In genomic region chr17:67375054-67375427, GRCh38 we compare ENCODE assay signal across 10 cellular contexts. TPM values are rescaled to one million over a fixed set of nuclear protein-coding genes. Genes with fewer than 3 reads are reported as not detected.
DNase-seq lines count a peak whose midpoint lies in the region; ATAC-seq, FAIRE-seq and TF ChIP-seq lines count a peak whose summit lies in the region.
"Had no signal": no experiment of that assay in that cellular context is flagged by ENCODE, and none has a peak within 500 bp of the region (broad histone marks: within the 10 kb centered on the region; RNA-seq: fewer than 3 reads in every experiment).

No MANE protein-coding gene starts in this region.

- intact Hi-C loops in HepG2 (cut with micrococcal nuclease; ENCODE audit: unreplicated experiment) (loop anchor here (5.0 kb wide), 1 partner anchor 257 kb away; no protein-coding TSS in a partner anchor), right lobe of liver (cut with DNase I) (loop anchor here (5.0 to 10.0 kb wide), 3 partner anchors 97 to 320 kb away; no protein-coding TSS in a partner anchor), heart right ventricle (cut with DNase I) (loop anchor here (2.0 to 10.0 kb wide), 12 partner anchors 47 to 314 kb away; no protein-coding TSS in a partner anchor)

- no TSS peak for BruUV-seq in HepG2 (replicated peaks; lab: Mats Ljungman, UMichigan)

- H3K4me1 ChIP-seq in HepG2 (ENCODE audit: insufficient read depth, low read length): peaks cover 32% of the 10 kb centered on the region
- peaks cover 0 to 6% (median 3%) of the 10 kb centered on the region in 4 donors for H3K4me1 ChIP-seq in right lobe of liver
- peaks cover 5 to 37% (median 22%) of the 10 kb centered on the region in 9 donors for H3K4me1 ChIP-seq in heart right ventricle

- H2AFZ ChIP-seq in HepG2 (ENCODE audit: low read length): no peak overlapping the region

- CTCF ChIA-PET in HepG2 (lab: Yijun Ruan, JAX; ENCODE audit: low intra/inter-chr PET ratio, low total read pairs) (interaction anchor here (0.7 to 2.3 kb wide), 4 partner anchors 100 to 315 kb away, joined by 3 to 14 read pairs (median 8); no protein-coding TSS in a partner anchor), T-cell (lab: Charles Lee) (interaction anchor here (0.5 to 6.5 kb wide), 28 partner anchors 9 to 327 kb away, joined by 3 to 86 read pairs (median 6); partner anchors contain the start of gene PSMD12 (in 1 of the 2))

- FAIRE-seq in HepG2 (lab: Jason Lieb, UNC): no peak

- POLR2A ChIA-PET in HepG2 (lab: Yijun Ruan, JAX): interaction anchor here (0.9 kb wide), 1 partner anchor 11 kb away, joined by 3 read pairs; no protein-coding TSS in a partner anchor
- POLR2A ChIA-PET in T-cell (lab: Charles Lee): no interaction called here

- H3K27ac Mint-ChIP-seq in T-cell: peak overlapping the region; percentile 82 to 88
- peak overlapping the region; percentile 3 for H3K27ac Mint-ChIP-seq in memory B cell

- H3K36me3 ChIP-seq in HepG2 (replicated peaks in 1 of 2; ENCODE audit: control insufficient read depth in 1 of 2, insufficient read depth in 2 of 2, low read length in 2 of 2) (no peaks in the 10 kb centered on the region), right lobe of liver (no peaks in the 10 kb centered on the region), heart right ventricle (no peaks in the 10 kb centered on the region)
- H3K36me3 ChIP-seq: Peyer's patch had no signal

- DNase-seq in HepG2 (ENCODE audit: low spot score): no peak
- no peak for DNase-seq in right lobe of liver
- no peak for DNase-seq in T-cell
- no peak for DNase-seq in memory B cell (ENCODE audit: low spot score in 2 of 2)
- no peak for DNase-seq in heart right ventricle
- DNase-seq in NCI-H2107 treated with DMSO at 0.1 percent for 48 hours (lab: John Stamatoyannopoulos, UW; ENCODE audit: unreplicated experiment): no peak

- TF ChIP-seq CTCF in HepG2 (CRISPR knock-in tag; IDR thresholded peaks at IDR 0.05) (no peak), right lobe of liver (IDR thresholded peaks at IDR 0.05) (no peak), heart right ventricle (IDR thresholded peaks at IDR 0.05) (no peak)

- H3K27ac ChIP-seq in HepG2 (ENCODE audit: extremely low read length, insufficient read depth, low read length) (no peak overlapping the region), right lobe of liver (no peak overlapping the region), heart right ventricle (peak overlapping the region in 2 of 10 donors; percentile 58 to 96)
- H3K27ac ChIP-seq: foreskin keratinocyte, Peyer's patch had no signal

- peak overlapping the region; percentile 87 for H3K4me2 ChIP-seq in HepG2 (ENCODE audit: low read depth, low read length)

- TF ChIP-seq RAD21 in HepG2 (CRISPR knock-in tag; IDR thresholded peaks at IDR 0.05): no peak

- H3K27me3 Mint-ChIP-seq in T-cell: no peaks in the 10 kb centered on the region
- no peaks in the 10 kb centered on the region for H3K27me3 Mint-ChIP-seq in memory B cell

- H3K4me3 Mint-ChIP-seq in T-cell (peak overlapping the region in 2 of 3 donors; percentile 58 to 94), memory B cell (no peak overlapping the region)

- H3K36me3 Mint-ChIP-seq in T-cell (peaks cover 9% of the 10 kb centered on the region), memory B cell (no peaks in the 10 kb centered on the region)

- in situ Hi-C loops in HepG2 (cut with HindIII; ENCODE audit: extremely low pct_ligation_motif_present, low pct_unique_long_range_greater_than_20kb): loop anchor here (5.0 to 10.0 kb wide), 3 partner anchors 92 to 317 kb away; no protein-coding TSS in a partner anchor

- H3K27me3 ChIP-seq in HepG2 (ENCODE audit: control insufficient read depth in 1 of 2, insufficient read depth in 2 of 2, low read length in 2 of 2): 0 out of 5 replicates have a peak, but pooled peaks cover 0 to 6% of the 10 kb centered on the region in 2 experiments
- no peaks in the 10 kb centered on the region for H3K27me3 ChIP-seq in right lobe of liver
- H3K27me3 ChIP-seq in heart right ventricle: no peaks in the 10 kb centered on the region
- H3K27me3 ChIP-seq: foreskin keratinocyte, Peyer's patch had no signal

- TF ChIP-seq EP300 in HepG2 (IDR thresholded peaks at IDR 0.05; ENCODE audit: low read depth in 2 of 2, low read length in 2 of 2) (no peak), HepG2 (CRISPR knock-in tag; IDR thresholded peaks at IDR 0.05; ENCODE audit: borderline replicate concordance) (no peak)

- WGBS in HepG2 (ENCODE audit: low lambda C conversion rate): 42% methylated on average over 5 of the region's 5 CpGs
- 64% methylated on average over 3 of the region's 5 CpGs for WGBS in right lobe of liver (ENCODE audit: insufficient coverage, low coverage, low lambda C conversion rate, missing lambda C conversion rate)
- 70 to 75% methylated on average over 5 of the region's 5 CpGs for WGBS in heart right ventricle, 2 donors

- TF ChIP-seq POLR2A in HepG2 (IDR thresholded peaks at IDR 0.05; ENCODE audit: insufficient read depth in 1 of 2, low read depth in 2 of 2, low read length in 2 of 2) (no peak), right lobe of liver (IDR thresholded peaks at IDR 0.05) (no peak)

- H3K4me3 ChIP-seq in HepG2 (replicated peaks in 1 of 3; ENCODE audit: insufficient read depth in 1 of 3, low read depth in 2 of 3, low read length in 3 of 3): peak overlapping the region in 1 of 3 experiments; percentile 63; a peak in 3 of 6 replicates
- no peak overlapping the region for H3K4me3 ChIP-seq in right lobe of liver
- H3K4me3 ChIP-seq in heart right ventricle: no peak overlapping the region
- H3K4me3 ChIP-seq: Peyer's patch had no signal

- no peaks in the 10 kb centered on the region for H4K20me1 ChIP-seq in HepG2 (ENCODE audit: insufficient read depth, low read length)

- no peaks in the 10 kb centered on the region for H3K79me2 ChIP-seq in HepG2 (ENCODE audit: insufficient read depth, low read length)

- no peaks in the 10 kb centered on the region for H3K9me3 ChIP-seq in HepG2 (ENCODE audit: low read length)
- no peaks in the 10 kb centered on the region for H3K9me3 ChIP-seq in right lobe of liver
- H3K9me3 ChIP-seq in heart right ventricle: no peaks in the 10 kb centered on the region
- H3K9me3 ChIP-seq: Peyer's patch had no signal

- H3K9me3 Mint-ChIP-seq in T-cell (no peaks in the 10 kb centered on the region), memory B cell (no peaks in the 10 kb centered on the region)

- H3K4me1 Mint-ChIP-seq in T-cell (peaks cover 31 to 35% (median 35%) of the 10 kb centered on the region in 3 donors), memory B cell (peaks cover 22% of the 10 kb centered on the region)

- ATAC-seq in HepG2 (no peak; the same call in 2 of the 3 replicates), right lobe of liver (no peak), T-cell (replicated peaks in 1 of 4) (no peak), memory B cell (ENCODE audit: low read depth) (no peak), heart right ventricle (no peak), GM18868 (IDR thresholded peaks at IDR 0.05; ENCODE audit: unreplicated experiment) (no peak), GM18519 (IDR thresholded peaks at IDR 0.05; ENCODE audit: low FRiP score, unreplicated experiment) (no peak)

- no peak overlapping the region; the same call in 1 of the 2 replicates for H3K9ac ChIP-seq in HepG2 (ENCODE audit: insufficient read depth, low read depth, low read length)

RNA-seq across cellular contexts. Expression of gene PITPNC1, which starts 2.0 kb away (rescaled TPM):
- total RNA-seq in HepG2 (2016; rRNA removed; fragmentation: Illumina TruSeq; extraction: Trizol) (3.7 and 4.1 TPM in 2 replicates), right lobe of liver (10 to 100 TPM in 2 of 6 experiments, 1 to 10 TPM in 4; 4.7 to 13.0 (median 7.4) TPM), T-cell (100 to 1,000 TPM in 3 of 5 donors, 10 to 100 TPM in 2; 82.6 to 132 (median 111) TPM), heart right ventricle (10 to 100 TPM in 6 of 10 donors, 1 to 10 TPM in 4; 7.4 to 28.0 (median 11.5) TPM)
- total RNA-seq in HepG2 (2016; cell fraction: cytosol; rRNA removed; fragmentation: Illumina TruSeq; extraction: Trizol; ENCODE audit: low read depth): 2.6 and 3.8 TPM in 2 replicates
- total RNA-seq in HepG2 (2016; cell fraction: insoluble cytoplasmic fraction; rRNA removed; fragmentation: Illumina TruSeq; extraction: Trizol): 3.1 and 4.2 TPM in 2 replicates
- total RNA-seq in HepG2 (2016; cell fraction: membrane; rRNA removed; fragmentation: Illumina TruSeq; extraction: Trizol): 5.9 and 7.2 TPM in 2 replicates
- 3.4 and 3.9 TPM in 2 replicates for total RNA-seq in HepG2 (2016; cell fraction: nucleus; rRNA removed; fragmentation: Illumina TruSeq; extraction: Trizol)
- polyA plus RNA-seq in HepG2 (2011; rRNA removed) (3.8 and 5.7 TPM in 2 replicates), heart right ventricle (10 to 100 TPM in 1 of 2 donors, 1 to 10 TPM in 1; 6.6 to 13.3 TPM)
- 3.4 and 4.7 TPM in 2 replicates for polyA plus RNA-seq in HepG2 (2011; cell fraction: cytosol; rRNA removed)
- 1.5 and 1.9 TPM in 2 replicates for polyA plus RNA-seq in HepG2 (2011; cell fraction: nucleus; rRNA removed)
- 4.6 and 6.5 TPM in 2 replicates for polyA plus RNA-seq in HepG2 (2012)
- polyA plus RNA-seq in HepG2 (2016; cell fraction: cytosol; fragmentation: Illumina TruSeq; extraction: Trizol; ENCODE audit: low read depth): 5.8 and 6.2 TPM in 2 replicates
- 4.8 and 6.5 TPM in 2 replicates for polyA plus RNA-seq in HepG2 (2016; cell fraction: insoluble cytoplasmic fraction; fragmentation: Illumina TruSeq; extraction: Trizol; ENCODE audit: low read depth)
- polyA plus RNA-seq in HepG2 (2016; cell fraction: membrane; fragmentation: Illumina TruSeq; extraction: Trizol; ENCODE audit: low read depth): 8.3 and 9.8 TPM in 2 replicates
- 4.8 and 6.1 TPM in 2 replicates for polyA plus RNA-seq in HepG2 (2016; cell fraction: nucleus; fragmentation: Illumina TruSeq; extraction: Trizol; ENCODE audit: insufficient read depth, low read depth)
- polyA minus RNA-seq in HepG2 (2011; rRNA and poly(A)+ RNA removed; ENCODE audit: low replicate concordance): 2.4 and 9.2 TPM in 2 replicates
- polyA minus RNA-seq in HepG2 (2011; cell fraction: cytosol; rRNA and poly(A)+ RNA removed): 3.4 and 3.7 TPM in 2 replicates
- polyA minus RNA-seq in HepG2 (2011; cell fraction: nucleus; rRNA and poly(A)+ RNA removed): 5.8 and 7.1 TPM in 2 replicates

RNA-seq across cellular contexts. Expression of gene PSMD12, which starts 8.7 kb away (rescaled TPM):
- 71.7 and 115 TPM in 2 replicates for total RNA-seq in HepG2 (2016; rRNA removed; fragmentation: Illumina TruSeq; extraction: Trizol)
- total RNA-seq in HepG2 (2016; cell fraction: cytosol; rRNA removed; fragmentation: Illumina TruSeq; extraction: Trizol; ENCODE audit: low read depth): 7.4 and 12.1 TPM in 2 replicates
- 75.7 and 110 TPM in 2 replicates for total RNA-seq in HepG2 (2016; cell fraction: insoluble cytoplasmic fraction; rRNA removed; fragmentation: Illumina TruSeq; extraction: Trizol)
- 18.1 and 21.0 TPM in 2 replicates for total RNA-seq in HepG2 (2016; cell fraction: membrane; rRNA removed; fragmentation: Illumina TruSeq; extraction: Trizol)
- 55.8 and 57.0 TPM in 2 replicates for total RNA-seq in HepG2 (2016; cell fraction: nucleus; rRNA removed; fragmentation: Illumina TruSeq; extraction: Trizol)
- 25.3 and 27.4 TPM in 2 replicates for polyA plus RNA-seq in HepG2 (2011; rRNA removed)
- 15.9 and 21.9 TPM in 2 replicates for polyA plus RNA-seq in HepG2 (2011; cell fraction: cytosol; rRNA removed)
- 13.2 and 13.6 TPM in 2 replicates for polyA plus RNA-seq in HepG2 (2011; cell fraction: nucleus; rRNA removed)
- 54.8 and 61.8 TPM in 2 replicates for polyA plus RNA-seq in HepG2 (2012)
- polyA plus RNA-seq in HepG2 (2016; cell fraction: cytosol; fragmentation: Illumina TruSeq; extraction: Trizol; ENCODE audit: low read depth): 10.3 and 10.9 TPM in 2 replicates
- polyA plus RNA-seq in HepG2 (2016; cell fraction: insoluble cytoplasmic fraction; fragmentation: Illumina TruSeq; extraction: Trizol; ENCODE audit: low read depth): 145 and 154 TPM in 2 replicates
- 14.8 and 15.6 TPM in 2 replicates for polyA plus RNA-seq in HepG2 (2016; cell fraction: membrane; fragmentation: Illumina TruSeq; extraction: Trizol; ENCODE audit: low read depth)
- 77.3 and 80.9 TPM in 2 replicates for polyA plus RNA-seq in HepG2 (2016; cell fraction: nucleus; fragmentation: Illumina TruSeq; extraction: Trizol; ENCODE audit: insufficient read depth, low read depth)
- 7.5 and 11.6 TPM in 2 replicates for polyA minus RNA-seq in HepG2 (2011; rRNA and poly(A)+ RNA removed; ENCODE audit: low replicate concordance)
- 26.6 and 26.8 TPM in 2 replicates for polyA minus RNA-seq in HepG2 (2011; cell fraction: cytosol; rRNA and poly(A)+ RNA removed)
- polyA minus RNA-seq in HepG2 (2011; cell fraction: nucleus; rRNA and poly(A)+ RNA removed): 50.7 and 56.8 TPM in 2 replicates
- 10 to 100 TPM; 27.3 to 40.1 (median 31.1) TPM for total RNA-seq in right lobe of liver
- total RNA-seq in T-cell: 10 to 100 TPM; 28.1 to 49.9 (median 37.7) TPM
- total RNA-seq in heart right ventricle: 10 to 100 TPM; 44.5 to 67.1 (median 49.9) TPM
- polyA plus RNA-seq in heart right ventricle: 10 to 100 TPM; 28.5 to 32.3 TPM
